Comparison of ENCODE assay signal across 8 cellular contexts in the genomic region with DNA sequence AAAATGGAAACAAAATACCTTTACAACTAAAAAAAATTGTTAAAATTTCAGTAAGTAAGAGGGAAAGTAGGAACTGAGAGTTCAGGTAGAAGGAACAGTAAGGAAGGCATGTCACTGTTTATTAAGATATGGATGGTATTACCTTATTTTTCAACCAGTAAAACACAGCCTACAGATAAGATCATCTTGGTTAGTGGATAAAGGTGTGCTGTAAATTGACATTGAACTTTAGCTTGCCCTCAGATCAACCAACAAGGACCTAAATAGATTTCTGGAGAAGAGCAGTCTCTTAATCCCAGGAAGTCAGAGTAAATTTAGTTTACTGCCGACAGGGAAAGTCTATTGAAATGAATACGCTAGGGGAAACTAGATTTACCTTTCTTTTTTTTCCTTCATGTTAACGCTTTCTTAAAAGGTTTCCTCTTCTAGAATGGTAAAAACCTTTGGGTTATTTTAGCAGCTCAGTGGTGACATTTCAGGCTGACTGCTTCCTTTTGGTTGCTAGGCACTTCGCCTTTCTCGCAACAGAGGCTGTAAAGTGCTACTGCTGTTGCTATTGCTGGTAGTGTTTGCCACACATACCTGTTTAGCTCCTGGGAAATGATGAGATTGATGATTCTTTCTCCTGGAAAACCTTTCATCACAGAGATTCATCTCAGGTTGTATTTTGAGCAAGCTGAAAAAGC. TPM values are rescaled to one million over a fixed set of nuclear protein-coding genes. Genes with fewer than 3 reads are reported as not detected.
A peak's percentile ranks its signal among the peaks of the same experiment; 100 is the strongest.
DNase-seq lines count a peak whose midpoint lies in the region; ATAC-seq and TF ChIP-seq lines count a peak whose summit lies in the region.

No MANE protein-coding gene starts in this region.

- H3K27ac Mint-ChIP-seq in activated naive CD4-positive, alpha-beta T cell treated with anti-CD3 and anti-CD28 coated beads, Interleukin-2, amount 50 U/mL, for 72 hours: peak overlapping the region in 1 of 2 donors; percentile 80
- peak overlapping the region; percentile 31 to 67 (median 41) for H3K27ac Mint-ChIP-seq in nephron

- H3K9me3 ChIP-seq in prostate gland: no peaks in the 10 kb centered on the region

- no peaks in the 10 kb centered on the region for H3K27me3 ChIP-seq in prostate gland (replicated peaks; ENCODE audit: insufficient read depth)

- peaks cover 0 to 14% of the 10 kb centered on the region in 2 donors for H3K36me3 Mint-ChIP-seq in activated naive CD4-positive, alpha-beta T cell treated with anti-CD3 and anti-CD28 coated beads, Interleukin-2, amount 50 U/mL, for 72 hours
- H3K36me3 Mint-ChIP-seq in nephron (ENCODE audit: low read depth): peaks cover 22% of the 10 kb centered on the region

- 78% methylated on average over 5 of the region's 5 CpGs for WGBS in prostate gland

- H3K27me3 Mint-ChIP-seq in nephron (ENCODE audit: low read depth): no peaks in the 10 kb centered on the region

- POLR2A ChIA-PET in HEK293T (lab: Yijun Ruan, JAX): interaction anchor here (1.2 to 3.6 kb wide), 2 partner anchors 11 to 13 kb away, joined by 4 to 22 read pairs; a partner anchor contains a TSS

- CTCF ChIA-PET in HEK293T (lab: Yijun Ruan, JAX): no interaction called here

- TF ChIP-seq POLR2A in prostate gland (IDR thresholded peaks at IDR 0.05): no peak

- H3K4me1 Mint-ChIP-seq in nephron: peaks cover 21% of the 10 kb centered on the region

- intact Hi-C loops in prostate gland (cut with DNase I): no loop called here

- no peak for TF ChIP-seq CTCF in nephron (IDR thresholded peaks at IDR 0.05; ENCODE audit: unreplicated experiment in 3 of 3)
- TF ChIP-seq CTCF in prostate gland (IDR thresholded peaks at IDR 0.05): no peak

- H3K9me3 Mint-ChIP-seq in activated naive CD4-positive, alpha-beta T cell treated with anti-CD3 and anti-CD28 coated beads, Interleukin-2, amount 50 U/mL, for 72 hours: no peaks in the 10 kb centered on the region
- H3K9me3 Mint-ChIP-seq in nephron: no peaks in the 10 kb centered on the region

- H3K4me1 ChIP-seq in prostate gland (replicated peaks): no peaks in the 10 kb centered on the region

- no peak overlapping the region for H3K27ac ChIP-seq in prostate gland

- no peaks in the 10 kb centered on the region for H3K36me3 ChIP-seq in prostate gland

- no peak overlapping the region for H3K4me3 ChIP-seq in prostate gland

- ATAC-seq in GM18867 (IDR thresholded peaks at IDR 0.05; ENCODE audit: unreplicated experiment) (peak; percentile 74), HG02981 (IDR thresholded peaks at IDR 0.05; ENCODE audit: unreplicated experiment) (peak; percentile 87), HG02885 (IDR thresholded peaks at IDR 0.05; ENCODE audit: poor library complexity, unreplicated experiment) (no peak)
- ATAC-seq in activated naive CD4-positive, alpha-beta T cell treated with anti-CD3 and anti-CD28 coated beads, Interleukin-2, amount 50 U/mL, for 72 hours: peak; percentile 65 to 85

- DNase-seq in activated naive CD4-positive, alpha-beta T cell treated with anti-CD3 and anti-CD28 coated beads, Interleukin-2, amount 50 U/mL, for 72 hours (ENCODE audit: low spot score in 2 of 2): no peak
- no peak for DNase-seq in prostate gland (ENCODE audit: low spot score)
- DNase-seq in SKM-1 (lab: John Stamatoyannopoulos, UW; ENCODE audit: unreplicated experiment): no peak
- no peak for DNase-seq in HEK293T (ENCODE audit: extremely low spot score)

- H3K4me3 Mint-ChIP-seq in nephron: no peak overlapping the region

TF ChIP-seq in HEK293T, 16 proteins besides CTCF, POLR2A, EP300 and RAD21:
- TF ChIP-seq FOXK2 (IDR thresholded peaks at IDR 0.05) (no peak), BHLHE40 (IDR thresholded peaks at IDR 0.05; ENCODE audit: borderline replicate concordance) (no peak), SUZ12 (IDR thresholded peaks at IDR 0.05) (no peak), CTBP1 (IDR thresholded peaks at IDR 0.05; ENCODE audit: borderline replicate concordance) (no peak), FOXA1 (IDR thresholded peaks at IDR 0.05) (no peak), ZNF384 (IDR thresholded peaks at IDR 0.05) (no peak), L3MBTL2 (conservative IDR thresholded peaks at IDR 0.05) (no peak), LEF1 (IDR thresholded peaks at IDR 0.05; ENCODE audit: borderline replicate concordance) (no peak), FOXM1 (IDR thresholded peaks at IDR 0.05; ENCODE audit: borderline replicate concordance) (no peak), ELF4 (IDR thresholded peaks at IDR 0.05) (no peak), TARDBP (IDR thresholded peaks at IDR 0.05) (no peak)

RNA-seq across cellular contexts. Expression of a gene that starts 12.9 kb away (rescaled TPM):
- total RNA-seq in activated naive CD4-positive, alpha-beta T cell treated with anti-CD3 and anti-CD28 coated beads, Interleukin-2, amount 50 U/mL, for 72 hours: 10 to 100 TPM; 13.9 to 20.0 TPM
- 10 to 100 TPM in 1 of 2 donors, 1 to 10 TPM in 1; 9.8 to 22.2 TPM for total RNA-seq in prostate gland

RNA-seq across cellular contexts. Expression of a gene that starts 13.2 kb away (rescaled TPM):
- 10 to 100 TPM; 48.3 to 53.4 TPM for total RNA-seq in activated naive CD4-positive, alpha-beta T cell treated with anti-CD3 and anti-CD28 coated beads, Interleukin-2, amount 50 U/mL, for 72 hours
- 10 to 100 TPM in 1 of 2 donors, 1 to 10 TPM in 1; 2.0 to 13.8 TPM for total RNA-seq in prostate gland
